Comparison of ENCODE assay signal across 2 cellular contexts in genomic region chr14:37035401-37035800, GRCh38.
TF ChIP-seq lines count a peak whose summit lies in the region.

No MANE protein-coding gene starts in this region.

TF ChIP-seq in HEK293, 187 proteins besides CTCF, POLR2A, EP300 and RAD21 (continued from another document):
- no peak for TF ChIP-seq ZNF580 (tag by site-specific recombination; IDR thresholded peaks at IDR 0.05)
- no peak for TF ChIP-seq ATF2 (tag by site-specific recombination; IDR thresholded peaks at IDR 0.05; ENCODE audit: low read depth)
- no peak for TF ChIP-seq TSHZ1 (tag by site-specific recombination; IDR thresholded peaks at IDR 0.05; ENCODE audit: borderline replicate concordance)
- TF ChIP-seq ZNF837 (tag by site-specific recombination; IDR thresholded peaks at IDR 0.05) = no peak
- TF ChIP-seq ZNF2 (tag by site-specific recombination; IDR thresholded peaks at IDR 0.05) = no peak
- no peak for TF ChIP-seq ZNF426 (tag by site-specific recombination; IDR thresholded peaks at IDR 0.05)
- no peak for TF ChIP-seq ZNF518A (tag by site-specific recombination; conservative IDR thresholded peaks at IDR 0.05; ENCODE audit: low read depth)
- no peak for TF ChIP-seq HOXA7 (CRISPR knock-in tag; IDR thresholded peaks at IDR 0.05; ENCODE audit: borderline replicate concordance)
- no peak for TF ChIP-seq OSR2 (tag by site-specific recombination; IDR thresholded peaks at IDR 0.05)
- no peak for TF ChIP-seq ZNF791 (tag by site-specific recombination; IDR thresholded peaks at IDR 0.05)
- TF ChIP-seq ZNF366 (tag by site-specific recombination; conservative IDR thresholded peaks at IDR 0.05) = no peak

TF ChIP-seq in HepG2, 621 proteins besides CTCF, POLR2A, EP300 and RAD21 (continued from another document):
- TF ChIP-seq AKNA (CRISPR knock-in tag; IDR thresholded peaks at IDR 0.05; ENCODE audit: borderline replicate concordance) (no peak), RFXANK (CRISPR knock-in tag; IDR thresholded peaks at IDR 0.05) (no peak), NKX3-1 (CRISPR knock-in tag; IDR thresholded peaks at IDR 0.05) (no peak), SMAD9 (CRISPR knock-in tag; IDR thresholded peaks at IDR 0.05) (no peak), FOXC1 (CRISPR knock-in tag; IDR thresholded peaks at IDR 0.05; ENCODE audit: borderline replicate concordance) (no peak), HNRNPL (IDR thresholded peaks at IDR 0.05; ENCODE audit: low read depth, low read length) (no peak)
